Comparison of ENCODE assay signal across 28 cellular contexts in the genomic region with DNA sequence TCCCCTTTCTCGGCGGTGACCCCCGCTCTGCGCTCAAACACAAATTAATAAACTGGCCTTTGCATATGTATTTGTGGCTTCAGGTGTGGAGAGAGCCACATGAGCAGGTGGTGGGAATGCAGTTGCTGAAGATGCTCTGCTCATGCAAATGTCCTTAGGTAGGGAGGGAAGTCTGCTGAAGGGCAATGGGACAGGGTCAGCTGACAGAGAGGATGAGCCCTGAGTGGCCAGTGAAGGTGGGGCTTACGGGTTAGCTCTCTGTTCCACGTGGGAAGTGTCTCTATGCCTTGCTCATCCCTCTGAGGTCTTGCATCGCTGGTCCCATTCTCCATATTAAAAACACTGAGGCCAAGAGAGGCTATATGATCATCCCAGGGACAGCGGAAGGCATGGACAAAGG.
"Had no signal": no experiment of that assay in that cellular context is flagged by ENCODE, and none has a peak within 500 bp of the region (broad histone marks: within the 10 kb centered on the region; RNA-seq: fewer than 3 reads in every experiment).

No MANE protein-coding gene starts in this region.

- H3K4me3 ChIP-seq: ascending aorta, coronary artery, dorsolateral prefrontal cortex had no signal

- H3K36me3 Mint-ChIP-seq: activated naive CD4-positive, alpha-beta T cell treated with anti-CD3 and anti-CD28 coated beads, Interleukin-2, amount 10 ng/mL, durations not matched to agents 7 days and 5 days; activated naive CD4-positive, alpha-beta T cell treated with anti-CD3 and anti-CD28 coated beads, Interleukin-2, amount 50 U/mL, for 72 hours; activated naive CD8-positive, alpha-beta T cell treated with anti-CD3 and anti-CD28 coated beads, Interleukin-2, amount 10 ng/mL, durations not matched to agents 7 days and 5 days; brain had no signal

- H3K36me3 ChIP-seq: ascending aorta had no signal

- H3K4me1 Mint-ChIP-seq: activated CD4-positive, alpha-beta memory T cell treated with anti-CD3 and anti-CD28 coated beads, Interleukin-2, amount 10 ng/mL, durations not matched to agents 7 days and 5 days; activated CD4-positive, alpha-beta T cell treated with anti-CD3 and anti-CD28 coated beads, Interleukin-2, amount 10 ng/mL, durations not matched to agents 7 days and 5 days; activated naive CD4-positive, alpha-beta T cell treated with anti-CD3 and anti-CD28 coated beads, Interleukin-2, amount 10 ng/mL, durations not matched to agents 7 days and 5 days; activated naive CD8-positive, alpha-beta T cell treated with anti-CD3 and anti-CD28 coated beads, Interleukin-2, amount 10 ng/mL, durations not matched to agents 7 days and 5 days; central memory CD8-positive, alpha-beta T cell; endodermal cell had no signal

- H3K9me3 ChIP-seq: ascending aorta had no signal

- DNase-seq: activated CD4-positive, alpha-beta memory T cell treated with anti-CD3 and anti-CD28 coated beads, Interleukin-2, amount 10 ng/mL, durations not matched to agents 7 days and 5 days; activated CD4-positive, alpha-beta T cell treated with anti-CD3 and anti-CD28 coated beads for 1 hour; activated CD4-positive, alpha-beta T cell treated with anti-CD3 and anti-CD28 coated beads for 4 hours; activated CD4-positive, alpha-beta T cell treated with anti-CD3 and anti-CD28 coated beads, Interleukin-2, amount 10 ng/mL, durations not matched to agents 7 days and 5 days; activated CD4-positive, alpha-beta T cell treated with anti-CD3 and anti-CD28 coated beads, Interleukin-2, amount 50 U/mL, for 4 hours; activated CD8-positive, alpha-beta memory T cell treated with anti-CD3 and anti-CD28 coated beads, Interleukin-2, amount 50 U/mL, for 48 hours; activated gamma-delta T cell; activated naive CD4-positive, alpha-beta T cell; activated naive CD4-positive, alpha-beta T cell treated with anti-CD3 and anti-CD28 coated beads, Interleukin-2, amount 10 ng/mL, durations not matched to agents 7 days and 5 days; activated naive CD8-positive, alpha-beta T cell treated with anti-CD3 and anti-CD28 coated beads, Interleukin-2, amount 10 ng/mL, durations not matched to agents 7 days and 5 days; activated T-cell treated with anti-CD3 and anti-CD28 coated beads for 4 hours; activated T-cell treated with anti-CD3 and anti-CD28 coated beads, Interleukin-2, amount 50 U/mL, for 24 hours; activated T-cell treated with anti-CD3 and anti-CD28 coated beads, Interleukin-2, amount 50 U/mL, for 72 hours; dorsolateral prefrontal cortex; effector memory CD4-positive, alpha-beta T cell; endodermal cell; foreskin fibroblast; head of caudate nucleus; T-helper 17 cell; T1000 had no signal

- H3K27ac ChIP-seq: ascending aorta, coronary artery, dorsolateral prefrontal cortex had no signal

- H3K9me3 Mint-ChIP-seq: activated CD4-positive, alpha-beta memory T cell treated with anti-CD3 and anti-CD28 coated beads, Interleukin-2, amount 10 ng/mL, durations not matched to agents 7 days and 5 days; activated CD4-positive, alpha-beta T cell treated with anti-CD3 and anti-CD28 coated beads, Interleukin-2, amount 10 ng/mL, durations not matched to agents 7 days and 5 days; activated naive CD4-positive, alpha-beta T cell treated with anti-CD3 and anti-CD28 coated beads, Interleukin-2, amount 10 ng/mL, durations not matched to agents 7 days and 5 days; activated naive CD4-positive, alpha-beta T cell treated with anti-CD3 and anti-CD28 coated beads, Interleukin-2, amount 50 U/mL, for 72 hours; activated naive CD8-positive, alpha-beta T cell treated with anti-CD3 and anti-CD28 coated beads, Interleukin-2, amount 10 ng/mL, durations not matched to agents 7 days and 5 days; activated T-cell treated with anti-CD3 and anti-CD28 coated beads, Interleukin-2, amount 50 U/mL, for 24 hours; activated T-cell treated with anti-CD3 and anti-CD28 coated beads, Interleukin-2, amount 50 U/mL, for 72 hours; brain; central memory CD8-positive, alpha-beta T cell; dendritic cell treated with granulocyte-macrophage colony-stimulating factor and Interleukin-4, amounts not matched to agents 40 ng/mL and 50 ng/mL, for 4 days; endodermal cell; T-helper 2 cell treated with Interferon-gamma antibody and Interleukin-4, amounts not matched to agents 5 μg/mL and 100 μg/mL, for 36 hours had no signal

- ATAC-seq: activated naive CD4-positive, alpha-beta T cell treated with anti-CD3 and anti-CD28 coated beads, Interleukin-2, amount 50 U/mL, for 72 hours; activated T-cell treated with anti-CD3 and anti-CD28 coated beads, Interleukin-2, amount 50 U/mL, for 72 hours; esophagus mucosa; T-helper 17 cell had no signal

- H3K4me1 ChIP-seq: ascending aorta had no signal

- H3K27ac Mint-ChIP-seq: activated CD4-positive, alpha-beta memory T cell treated with anti-CD3 and anti-CD28 coated beads, Interleukin-2, amount 10 ng/mL, durations not matched to agents 7 days and 5 days; activated CD4-positive, alpha-beta T cell treated with anti-CD3 and anti-CD28 coated beads, Interleukin-2, amount 10 ng/mL, durations not matched to agents 7 days and 5 days; activated naive CD4-positive, alpha-beta T cell treated with anti-CD3 and anti-CD28 coated beads, Interleukin-2, amount 10 ng/mL, durations not matched to agents 7 days and 5 days; activated naive CD4-positive, alpha-beta T cell treated with anti-CD3 and anti-CD28 coated beads, Interleukin-2, amount 50 U/mL, for 72 hours; activated naive CD8-positive, alpha-beta T cell treated with anti-CD3 and anti-CD28 coated beads, Interleukin-2, amount 10 ng/mL, durations not matched to agents 7 days and 5 days; activated T-cell treated with anti-CD3 and anti-CD28 coated beads, Interleukin-2, amount 50 U/mL, for 24 hours; activated T-cell treated with anti-CD3 and anti-CD28 coated beads, Interleukin-2, amount 50 U/mL, for 72 hours; brain; endodermal cell; T-helper 17 cell; T-helper 2 cell treated with Interferon-gamma antibody and Interleukin-4, amounts not matched to agents 5 μg/mL and 100 μg/mL, for 36 hours had no signal

- H3K27me3 ChIP-seq: ascending aorta had no signal

- H3K4me3 Mint-ChIP-seq: activated CD4-positive, alpha-beta memory T cell treated with anti-CD3 and anti-CD28 coated beads, Interleukin-2, amount 10 ng/mL, durations not matched to agents 7 days and 5 days; activated CD4-positive, alpha-beta T cell treated with anti-CD3 and anti-CD28 coated beads, Interleukin-2, amount 10 ng/mL, durations not matched to agents 7 days and 5 days; activated naive CD4-positive, alpha-beta T cell treated with anti-CD3 and anti-CD28 coated beads, Interleukin-2, amount 10 ng/mL, durations not matched to agents 7 days and 5 days; activated naive CD8-positive, alpha-beta T cell treated with anti-CD3 and anti-CD28 coated beads, Interleukin-2, amount 10 ng/mL, durations not matched to agents 7 days and 5 days; activated T-cell treated with anti-CD3 and anti-CD28 coated beads, Interleukin-2, amount 50 U/mL, for 24 hours; activated T-cell treated with anti-CD3 and anti-CD28 coated beads, Interleukin-2, amount 50 U/mL, for 72 hours; brain; central memory CD8-positive, alpha-beta T cell; dendritic cell treated with granulocyte-macrophage colony-stimulating factor and Interleukin-4, amounts not matched to agents 40 ng/mL and 50 ng/mL, for 4 days; endodermal cell; T-helper 17 cell; T-helper 2 cell treated with Interferon-gamma antibody and Interleukin-4, amounts not matched to agents 5 μg/mL and 100 μg/mL, for 36 hours had no signal
